ENCODE assay signal across 8 cellular contexts in the genomic region with DNA sequence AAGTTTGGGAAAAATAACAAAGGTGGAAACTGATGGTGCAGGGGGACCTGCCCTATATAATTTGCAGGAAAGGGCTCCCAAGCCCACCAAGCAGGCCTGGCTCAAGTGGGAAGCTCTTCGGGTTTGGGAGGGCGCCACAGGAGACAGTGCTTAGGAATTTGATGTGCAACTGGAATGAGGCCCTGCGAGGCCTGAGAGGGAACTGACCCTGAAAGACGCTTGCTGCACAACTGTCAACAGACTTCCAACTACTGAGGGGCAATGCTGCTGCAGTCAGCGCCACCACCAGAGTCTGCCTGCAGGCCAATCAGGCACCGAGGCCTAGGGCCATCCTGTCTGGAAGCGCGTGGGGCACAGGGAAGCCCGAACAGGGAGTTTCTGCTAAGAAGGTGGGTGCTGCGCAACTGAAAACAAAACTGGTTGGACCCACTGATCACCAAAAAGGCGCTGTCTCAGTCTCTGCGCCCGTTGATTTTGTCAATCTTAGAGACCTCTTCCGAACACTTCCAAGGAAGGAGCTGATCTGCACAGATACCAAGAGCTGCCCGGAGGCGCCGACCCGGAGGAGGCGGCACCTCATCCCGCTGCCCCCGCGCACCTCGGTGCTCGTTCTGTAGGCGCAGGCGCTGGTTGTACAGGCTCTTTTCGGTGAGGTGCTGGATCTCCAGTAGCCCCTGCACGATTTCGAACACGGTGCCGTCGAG. TPM values are rescaled to one million over a fixed set of nuclear protein-coding genes. Genes with fewer than 3 reads are reported as not detected.
A peak's percentile ranks its signal among the peaks of the same experiment; 100 is the strongest.
DNase-seq lines count a peak whose midpoint lies in the region; ATAC-seq, FAIRE-seq and TF ChIP-seq lines count a peak whose summit lies in the region.

No MANE protein-coding gene starts in this region.

- in situ Hi-C loops in brain microvascular endothelial cell (cut with HindIII; ENCODE audit: low pct_ligation_motif_present, low sequenced_read_pairs) = no loop called here

- peaks cover 32% of the 10 kb centered on the region for H3K79me2 ChIP-seq in Loucy (ENCODE audit: insufficient read depth, low read length)
- no peaks in the 10 kb centered on the region for H3K79me2 ChIP-seq in keratinocyte (ENCODE audit: control insufficient read depth, insufficient read depth, low read length)

- peak overlapping the region; percentile 89; the same call in 1 of the 2 replicates for H2AFZ ChIP-seq in Loucy (ENCODE audit: low read length)
- H2AFZ ChIP-seq in keratinocyte (ENCODE audit: control insufficient read depth, low read length) = peak overlapping the region; percentile 74

- H3F3A ChIP-seq in Loucy (ENCODE audit: low read depth) = no peaks in the 10 kb centered on the region

- H3K4me3 ChIP-seq in Loucy (ENCODE audit: low read length, poor library complexity, severe bottlenecking) = peak overlapping the region; percentile 88
- peak overlapping the region; percentile 84 for H3K4me3 ChIP-seq in brain microvascular endothelial cell (ENCODE audit: low read depth, low read length)
- peak overlapping the region; percentile 78 to 97 (median 88) for H3K4me3 ChIP-seq in keratinocyte (ENCODE audit: control insufficient read depth in 2 of 3, extremely low read depth in 1 of 3, insufficient read depth in 2 of 3, low read depth in 1 of 3, low read length in 3 of 3)

- H3K4me1 ChIP-seq in Loucy (ENCODE audit: insufficient read depth, low read length, poor library complexity, severe bottlenecking) (peaks cover 24% of the 10 kb centered on the region), keratinocyte (ENCODE audit: control insufficient read depth, extremely low read depth, insufficient read depth, low read length) (peaks cover 20% of the 10 kb centered on the region)

- H3K27ac Mint-ChIP-seq in stimulated activated naive B cell treated with anti-CD40 and anti-IgM and Interleukin-4, amounts not matched to agents 10 μg/mL and 1 μg/mL and 100 μg/mL, for 72 hours = peak overlapping the region; percentile 14

- H3K9me3 Mint-ChIP-seq in stimulated activated naive B cell treated with anti-CD40 and anti-IgM and Interleukin-4, amounts not matched to agents 10 μg/mL and 1 μg/mL and 100 μg/mL, for 72 hours = no peaks in the 10 kb centered on the region

- H3K27me3 ChIP-seq in Loucy (ENCODE audit: insufficient read depth, low read length, poor library complexity, severe bottlenecking) (no peaks in the 10 kb centered on the region), brain microvascular endothelial cell (replicated peaks) (no peaks in the 10 kb centered on the region), keratinocyte (ENCODE audit: control insufficient read depth, extremely low read depth, insufficient read depth, low read length) (no peaks in the 10 kb centered on the region)

- H4K20me1 ChIP-seq in Loucy (ENCODE audit: insufficient read depth, low read length, poor library complexity, severe bottlenecking) (peaks cover 2% of the 10 kb centered on the region), keratinocyte (ENCODE audit: control insufficient read depth, extremely low read depth, insufficient read depth, low read length) (no peaks in the 10 kb centered on the region)

- ATAC-seq in GM19438 (IDR thresholded peaks at IDR 0.05; ENCODE audit: low read depth, unreplicated experiment) (peak; percentile 15), HG02970 (IDR thresholded peaks at IDR 0.05; ENCODE audit: low FRiP score, unreplicated experiment) (no peak)
- peak; percentile 0 to 31 for ATAC-seq in stimulated activated naive B cell treated with anti-CD40 and anti-IgM and Interleukin-4, amounts not matched to agents 10 μg/mL and 1 μg/mL and 100 μg/mL, for 72 hours (replicated peaks)

- DNase-seq in brain microvascular endothelial cell (no peak), keratinocyte (ENCODE audit: low read depth, low spot score) (no peak), hepatic stellate cell (ENCODE audit: low spot score) (no peak)
- no peak for DNase-seq in stimulated activated naive B cell treated with anti-CD40 and anti-IgM and Interleukin-4, amounts not matched to agents 10 μg/mL and 1 μg/mL and 100 μg/mL, for 72 hours

- H3K4me3 Mint-ChIP-seq in stimulated activated naive B cell treated with anti-CD40 and anti-IgM and Interleukin-4, amounts not matched to agents 10 μg/mL and 1 μg/mL and 100 μg/mL, for 72 hours = peak overlapping the region; percentile 96 to 98

- no peaks in the 10 kb centered on the region for H3K9me3 ChIP-seq in Loucy (ENCODE audit: insufficient read depth, low read depth, low read length)
- no peaks in the 10 kb centered on the region for H3K9me3 ChIP-seq in keratinocyte (ENCODE audit: control insufficient read depth, low read depth, low read length)

- H3K27me3 Mint-ChIP-seq in stimulated activated naive B cell treated with anti-CD40 and anti-IgM and Interleukin-4, amounts not matched to agents 10 μg/mL and 1 μg/mL and 100 μg/mL, for 72 hours = no peaks in the 10 kb centered on the region

- H3K9ac ChIP-seq in Loucy (ENCODE audit: low read depth, low read length, poor library complexity, severe bottlenecking) (peak overlapping the region; percentile 96), keratinocyte (ENCODE audit: control insufficient read depth, extremely low read depth, insufficient read depth, low read length) (peak overlapping the region; percentile 73)

- TF ChIP-seq CTCF in C4-2B (conservative IDR thresholded peaks at IDR 0.05) (no peak), Loucy (conservative IDR thresholded peaks at IDR 0.05; ENCODE audit: low read length) (no peak), brain microvascular endothelial cell (IDR thresholded peaks at IDR 0.05; ENCODE audit: low read depth, low read length, missing control alignments) (no peak), keratinocyte (optimal IDR thresholded peaks at IDR 0.05 in 1 of 3, IDR thresholded peaks at IDR 0.05 in 1 of 3, conservative IDR thresholded peaks at IDR 0.05 in 1 of 3; ENCODE audit: extremely low read depth in 1 of 3, insufficient read depth in 2 of 3, low read length in 3 of 3) (no peak)

- H3K4me1 Mint-ChIP-seq in stimulated activated naive B cell treated with anti-CD40 and anti-IgM and Interleukin-4, amounts not matched to agents 10 μg/mL and 1 μg/mL and 100 μg/mL, for 72 hours = peaks cover 23 to 47% of the 10 kb centered on the region in 2 donors

- dilution Hi-C loops in keratinocyte (cut with MboI; ENCODE audit: extremely low pct_ligation_motif_present, low sequenced_read_pairs) = no loop called here

- peak overlapping the region; percentile 79 for H3K4me2 ChIP-seq in Loucy (ENCODE audit: low read depth, low read length, poor library complexity, severe bottlenecking)
- peak overlapping the region; percentile 92 for H3K4me2 ChIP-seq in keratinocyte (ENCODE audit: control insufficient read depth, extremely low read depth, insufficient read depth, low read depth, low read length)

- no peaks in the 10 kb centered on the region for H3K9me1 ChIP-seq in keratinocyte (ENCODE audit: control insufficient read depth, extremely low read depth, insufficient read depth, low read length)

- peak; percentile 20 for FAIRE-seq in keratinocyte (lab: Jason Lieb, UNC)

- H3K9me2 ChIP-seq in Loucy (replicated peaks; ENCODE audit: low read depth, low read length) = no peaks in the 10 kb centered on the region

- no peaks in the 10 kb centered on the region for H3K36me3 ChIP-seq in Loucy (ENCODE audit: insufficient read depth, low read length)
- H3K36me3 ChIP-seq in brain microvascular endothelial cell (replicated peaks) = no peaks in the 10 kb centered on the region
- no peaks in the 10 kb centered on the region for H3K36me3 ChIP-seq in keratinocyte (ENCODE audit: control insufficient read depth in 2 of 2, extremely low read depth in 1 of 2, insufficient read depth in 2 of 2, low read length in 2 of 2)

- H3K36me3 Mint-ChIP-seq in stimulated activated naive B cell treated with anti-CD40 and anti-IgM and Interleukin-4, amounts not matched to agents 10 μg/mL and 1 μg/mL and 100 μg/mL, for 72 hours = no peaks in the 10 kb centered on the region

- H3K27ac ChIP-seq in C4-2B = peak overlapping the region; percentile 95
- peak overlapping the region; percentile 70 for H3K27ac ChIP-seq in brain microvascular endothelial cell
- no peak overlapping the region for H3K27ac ChIP-seq in keratinocyte (ENCODE audit: control insufficient read depth, insufficient read depth, low read length)

RNA-seq across cellular contexts. Expression of gene DGCR6L, which starts 0.7 kb away (rescaled TPM):
- polyA plus RNA-seq in keratinocyte = 19.2 to 38.3 TPM (median 25.2 TPM) in 3 replicates
- 10.6 TPM for polyA plus RNA-seq in keratinocyte (2011; ENCODE audit: low read depth)
- 13.0 and 35.8 TPM in 2 replicates for polyA plus RNA-seq in keratinocyte (2011; cell fraction: cytosol; rRNA removed)
- 7.9 and 8.3 TPM in 2 replicates for polyA plus RNA-seq in keratinocyte (2011; cell fraction: nucleus; rRNA removed)
- polyA plus RNA-seq in keratinocyte (2012; ENCODE audit: low replicate concordance) = 15.8 and 30.8 TPM in 2 replicates
- 8.7 to 18.4 TPM (median 15.3 TPM) in 3 replicates for polyA minus RNA-seq in keratinocyte
- 31.3 TPM for polyA minus RNA-seq in keratinocyte (2011; cell fraction: cytosol; rRNA and poly(A)+ RNA removed)
- polyA minus RNA-seq in keratinocyte (2011; cell fraction: nucleus; rRNA and poly(A)+ RNA removed) = 3.6 and 6.3 TPM in 2 replicates

RNA-seq across cellular contexts. Expression of gene RTN4R, which starts 51.1 kb away (rescaled TPM):
- polyA plus RNA-seq in keratinocyte = 2.5 to 5.6 TPM (median 5.5 TPM) in 3 replicates
- polyA plus RNA-seq in keratinocyte (2011; ENCODE audit: low read depth) = 0.79 TPM
- polyA plus RNA-seq in keratinocyte (2011; cell fraction: cytosol; rRNA removed) = 2.6 and 8.8 TPM in 2 replicates
- polyA plus RNA-seq in keratinocyte (2011; cell fraction: nucleus; rRNA removed) = 4.8 and 7.4 TPM in 2 replicates
- 7.3 and 10.5 TPM in 2 replicates for polyA plus RNA-seq in keratinocyte (2012; ENCODE audit: low replicate concordance)
- 2.6 to 4.4 TPM (median 4.4 TPM) in 3 replicates for polyA minus RNA-seq in keratinocyte
- polyA minus RNA-seq in keratinocyte (2011; cell fraction: cytosol; rRNA and poly(A)+ RNA removed) = 24.7 TPM
- polyA minus RNA-seq in keratinocyte (2011; cell fraction: nucleus; rRNA and poly(A)+ RNA removed) = 6.6 and 6.8 TPM in 2 replicates
